In the genomic region with DNA sequence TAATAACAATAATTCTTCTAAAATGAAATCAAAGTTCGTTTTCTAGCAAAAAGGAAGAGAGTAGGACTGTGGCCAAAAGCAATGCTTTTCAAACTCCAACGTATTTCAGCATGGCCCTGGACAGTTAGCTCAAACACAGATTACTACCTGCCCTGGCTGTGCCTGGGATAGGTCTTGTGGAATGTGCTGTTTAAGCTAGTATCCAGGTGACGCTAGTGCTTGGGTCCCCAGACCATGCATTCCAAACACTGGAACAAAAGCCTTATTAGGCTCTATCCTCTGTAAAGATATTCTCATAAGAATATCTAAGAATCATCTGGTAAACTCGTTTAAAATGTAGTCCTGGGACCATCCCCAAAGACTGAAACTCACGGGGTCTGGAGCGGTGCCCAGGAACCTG, we compare ENCODE assay signal across 30 cellular contexts.
"Had no signal": no experiment of that assay in that cellular context is flagged by ENCODE, and none has a peak within 500 bp of the region (broad histone marks: within the 10 kb centered on the region; RNA-seq: fewer than 3 reads in every experiment).

No MANE protein-coding gene starts in this region.

- H3K9me3 ChIP-seq: MG63 had no signal

- H3K4me3 ChIP-seq: MG63 had no signal

- ATAC-seq: activated CD8-positive, alpha-beta T cell treated with anti-CD3 and anti-CD28 coated beads, Interleukin-2, amount 10 ng/mL, durations not matched to agents 7 days and 5 days; activated naive CD8-positive, alpha-beta T cell treated with anti-CD3 and anti-CD28 coated beads, Interleukin-2, amount 50 U/mL, for 24 hours had no signal

- H3K9me3 Mint-ChIP-seq: activated CD4-positive, alpha-beta T cell treated with anti-CD3 and anti-CD28 coated beads, Interleukin-2, amount 10 ng/mL, durations not matched to agents 7 days and 5 days; activated naive CD8-positive, alpha-beta T cell treated with anti-CD3 and anti-CD28 coated beads, Interleukin-2, amount 50 U/mL, for 24 hours; activated T-cell treated with anti-CD3 and anti-CD28 coated beads, Interleukin-2, amount 50 U/mL, for 24 hours; activated T-helper 2 cell treated with anti-CD3 and anti-CD28 coated beads, Interferon-gamma antibody, Interleukin-2, Interleukin-4, amounts not matched to agents 10 μg/mL and 5 μg/mL and 100 μg/mL, durations not matched to agents 14 hours and 24 hours and 36 hours; brain had no signal

- H3K36me3 ChIP-seq: MG63, WERI-Rb-1 had no signal

- DNase-seq: activated CD4-positive, alpha-beta T cell treated with anti-CD3 and anti-CD28 coated beads, Interleukin-2, amount 10 ng/mL, durations not matched to agents 7 days and 5 days; activated CD4-positive, alpha-beta T cell treated with anti-CD3 and anti-CD28 coated beads, Interleukin-2, amount 50 U/mL, for 48 hours; activated CD8-positive, alpha-beta T cell treated with anti-CD3 and anti-CD28 coated beads, Interleukin-2, amount 10 ng/mL, durations not matched to agents 7 days and 5 days; activated gamma-delta T cell; activated naive CD4-positive, alpha-beta T cell treated with Interleukin-2 at 50 U/mL for 16 hours; activated naive CD8-positive, alpha-beta T cell treated with anti-CD3 and anti-CD28 coated beads, Interleukin-2, amount 50 U/mL, for 24 hours; activated T-cell treated with anti-CD3 and anti-CD28 coated beads, Interleukin-2, amount 50 U/mL, for 24 hours; anterior cingulate cortex; caudate nucleus; cerebellar nuclear complex; Karpas-422; MV-4-11; NCI-H1092; NCI-H1436 treated with DMSO at 0.1 percent for 48 hours; NCI-H1694 treated with DMSO at 0.1 percent for 48 hours; NCI-H2029; NCI-H345; NCI-H526; NCI-H748 treated with DMSO at 0.1 percent for 48 hours; OCI-M1; Right ventricle myocardium superior; SW 1271; T-helper 1 cell; T-helper 2 cell; T-helper 9 cell; WERI-Rb-1 had no signal

- H3K27me3 ChIP-seq: MG63 had no signal

- H3K27ac ChIP-seq: WERI-Rb-1 had no signal

- H3K4me3 Mint-ChIP-seq: activated CD4-positive, alpha-beta T cell treated with anti-CD3 and anti-CD28 coated beads, Interleukin-2, amount 10 ng/mL, durations not matched to agents 7 days and 5 days; activated CD8-positive, alpha-beta T cell treated with anti-CD3 and anti-CD28 coated beads, Interleukin-2, amount 10 ng/mL, durations not matched to agents 7 days and 5 days; activated naive CD8-positive, alpha-beta T cell; activated naive CD8-positive, alpha-beta T cell treated with anti-CD3 and anti-CD28 coated beads, Interleukin-2, amount 50 U/mL, for 24 hours; activated T-cell treated with anti-CD3 and anti-CD28 coated beads, Interleukin-2, amount 50 U/mL, for 24 hours; brain had no signal

- H3K36me3 Mint-ChIP-seq: activated naive CD8-positive, alpha-beta T cell; brain had no signal

- H3K27ac Mint-ChIP-seq: activated CD4-positive, alpha-beta T cell treated with anti-CD3 and anti-CD28 coated beads, Interleukin-2, amount 10 ng/mL, durations not matched to agents 7 days and 5 days; activated naive CD8-positive, alpha-beta T cell; activated naive CD8-positive, alpha-beta T cell treated with anti-CD3 and anti-CD28 coated beads, Interleukin-2, amount 50 U/mL, for 24 hours; activated T-helper 2 cell treated with anti-CD3 and anti-CD28 coated beads, Interferon-gamma antibody, Interleukin-2, Interleukin-4, amounts not matched to agents 10 μg/mL and 5 μg/mL and 100 μg/mL, durations not matched to agents 14 hours and 24 hours and 36 hours had no signal

- H3K27me3 Mint-ChIP-seq: activated naive CD8-positive, alpha-beta T cell; activated naive CD8-positive, alpha-beta T cell treated with anti-CD3 and anti-CD28 coated beads, Interleukin-2, amount 50 U/mL, for 24 hours; activated T-cell treated with anti-CD3 and anti-CD28 coated beads, Interleukin-2, amount 50 U/mL, for 24 hours had no signal
